In genomic region chr19:42071247-42071646, GRCh38 we compare ENCODE assay signal across 28 cellular contexts. TPM values are rescaled to one million over a fixed set of nuclear protein-coding genes. Genes with fewer than 3 reads are reported as not detected.
DNase-seq lines count a peak whose midpoint lies in the region; ATAC-seq, FAIRE-seq and TF ChIP-seq lines count a peak whose summit lies in the region.
"Had no signal": no experiment of that assay in that cellular context is flagged by ENCODE, and none has a peak within 500 bp of the region (broad histone marks: within the 10 kb centered on the region; RNA-seq: fewer than 3 reads in every experiment).

No MANE protein-coding gene starts in this region.

- TF ChIP-seq RAD21 in HepG2 (CRISPR knock-in tag; IDR thresholded peaks at IDR 0.05) = no peak
- no peak for TF ChIP-seq RAD21 in K562 (CRISPR knock-in tag; conservative IDR thresholded peaks at IDR 0.05 in 1 of 2, IDR thresholded peaks at IDR 0.05 in 1 of 2)

- POLR2A ChIA-PET in HepG2 (lab: Yijun Ruan, JAX) = no interaction called here
- POLR2A ChIA-PET in K562 (lab: Yijun Ruan, JAX) = interaction anchor here (0.6 kb wide), 1 partner anchor 176 kb away, joined by 3 read pairs; no protein-coding TSS in a partner anchor

- CTCF ChIA-PET in HepG2 (lab: Yijun Ruan, JAX; ENCODE audit: low intra/inter-chr PET ratio, low total read pairs) (no interaction called here), K562 (lab: Yijun Ruan, JAX; ENCODE audit: low intra/inter-chr PET ratio) (no interaction called here)

- no TSS peak for BruUV-seq in HepG2 (replicated peaks; lab: Mats Ljungman, UMichigan)
- no TSS peak for BruUV-seq in K562 (replicated peaks; lab: Mats Ljungman, UMichigan)

- H3K79me2 ChIP-seq in HepG2 (ENCODE audit: insufficient read depth, low read length) (peaks cover under 1% of the 10 kb centered on the region), K562 (ENCODE audit: control insufficient read depth, insufficient read depth, low read length) (peaks cover 16% of the 10 kb centered on the region)

- TF ChIP-seq CTCF in HepG2 (CRISPR knock-in tag; IDR thresholded peaks at IDR 0.05) (no peak), right lobe of liver (IDR thresholded peaks at IDR 0.05) (no peak), K562 (IDR thresholded peaks at IDR 0.05 in 2 of 3, conservative IDR thresholded peaks at IDR 0.05 in 1 of 3; ENCODE audit: insufficient read depth in 2 of 3, low read depth in 1 of 3, low read length in 3 of 3) (no peak), nephron (IDR thresholded peaks at IDR 0.05; ENCODE audit: unreplicated experiment in 3 of 3) (no peak)

- ATAC-seq in HepG2 (no peak), right lobe of liver (no peak), K562 (no peak), HG03520 (IDR thresholded peaks at IDR 0.05; ENCODE audit: unreplicated experiment) (no peak), GM21381 (IDR thresholded peaks at IDR 0.05; ENCODE audit: unreplicated experiment) (no peak)
- ATAC-seq: PC-3 had no signal

- no peaks in the 10 kb centered on the region for H3K9me1 ChIP-seq in K562 (ENCODE audit: control insufficient read depth, insufficient read depth, low read length)

- TF ChIP-seq POLR2A in HepG2 (IDR thresholded peaks at IDR 0.05; ENCODE audit: insufficient read depth in 1 of 2, low read depth in 2 of 2, low read length in 2 of 2) (no peak), right lobe of liver (IDR thresholded peaks at IDR 0.05) (no peak), K562 (conservative IDR thresholded peaks at IDR 0.05) (no peak)

- H3K9me3 Mint-ChIP-seq in nephron = no peaks in the 10 kb centered on the region
- H3K9me3 Mint-ChIP-seq: CD8-positive, alpha-beta memory T cell; H9; HFFc6 had no signal

- peaks cover 15 to 39% of the 10 kb centered on the region in 2 experiments for H3K27me3 ChIP-seq in HepG2 (ENCODE audit: control insufficient read depth in 1 of 2, insufficient read depth in 2 of 2, low read length in 2 of 2)
- no peaks in the 10 kb centered on the region for H3K27me3 ChIP-seq in right lobe of liver
- peaks cover 12 to 25% of the 10 kb centered on the region in 2 experiments; a peak in 4 of 5 replicates for H3K27me3 ChIP-seq in K562 (ENCODE audit: control insufficient read depth in 2 of 2, insufficient read depth in 2 of 2, low read length in 2 of 2)

- H3K36me3 ChIP-seq in HepG2 (replicated peaks in 1 of 2; ENCODE audit: control insufficient read depth in 1 of 2, insufficient read depth in 2 of 2, low read length in 2 of 2) (no peaks in the 10 kb centered on the region), right lobe of liver (no peaks in the 10 kb centered on the region), K562 (ENCODE audit: control insufficient read depth, insufficient read depth, low read length) (no peaks in the 10 kb centered on the region)
- H3K36me3 ChIP-seq: MG63, SJSA1 had no signal

- H3K9me3 ChIP-seq in HepG2 (ENCODE audit: low read length) (no peaks in the 10 kb centered on the region), right lobe of liver (no peaks in the 10 kb centered on the region), K562 (replicated peaks; ENCODE audit: control insufficient read depth, insufficient read depth, low read depth, low read length) (no peaks in the 10 kb centered on the region)
- H3K9me3 ChIP-seq: MG63, SJSA1 had no signal

- FAIRE-seq in HepG2 (lab: Jason Lieb, UNC) (no peak), K562 (lab: Jason Lieb, UNC) (no peak)
- FAIRE-seq: GM12891, GM19239, HTR-8/SVneo had no signal

- H3K4me3 Mint-ChIP-seq in nephron = peak overlapping the region; percentile 35 to 75 (median 60)
- H3K4me3 Mint-ChIP-seq: HFFc6 had no signal

- peaks cover 22% of the 10 kb centered on the region for H3K4me1 Mint-ChIP-seq in nephron

- H3K4me3 ChIP-seq in HepG2 (replicated peaks in 1 of 3; ENCODE audit: insufficient read depth in 1 of 3, low read depth in 2 of 3, low read length in 3 of 3) = no peak overlapping the region
- H3K4me3 ChIP-seq in right lobe of liver = no peak overlapping the region
- no peak overlapping the region for H3K4me3 ChIP-seq in K562
- H3K4me3 ChIP-seq: MG63, SJSA1 had no signal

- peak overlapping the region; percentile 40 to 68 (median 46) for H3K27ac Mint-ChIP-seq in nephron
- H3K27ac Mint-ChIP-seq: HFFc6 had no signal

- no peak for TF ChIP-seq EP300 in HepG2 (IDR thresholded peaks at IDR 0.05; ENCODE audit: low read depth in 2 of 2, low read length in 2 of 2)
- TF ChIP-seq EP300 in HepG2 (CRISPR knock-in tag; IDR thresholded peaks at IDR 0.05; ENCODE audit: borderline replicate concordance) = no peak
- TF ChIP-seq EP300 in K562 (IDR thresholded peaks at IDR 0.05; ENCODE audit: low read length) = no peak

- no peaks in the 10 kb centered on the region for H4K20me1 ChIP-seq in HepG2 (ENCODE audit: insufficient read depth, low read length)
- no peaks in the 10 kb centered on the region for H4K20me1 ChIP-seq in K562 (replicated peaks; ENCODE audit: control insufficient read depth, insufficient read depth, low read length)

- no peak overlapping the region for H2AFZ ChIP-seq in HepG2 (ENCODE audit: low read length)
- no peak overlapping the region for H2AFZ ChIP-seq in K562 (ENCODE audit: low read depth, low read length)

- in situ Hi-C loops in HepG2 (cut with HindIII; ENCODE audit: extremely low pct_ligation_motif_present, low pct_unique_long_range_greater_than_20kb) = no loop called here
- in situ Hi-C loops in K562 (cut with MboI) = no loop called here

- H3K27ac ChIP-seq in HepG2 (ENCODE audit: extremely low read length, insufficient read depth, low read length) = no peak overlapping the region
- no peak overlapping the region for H3K27ac ChIP-seq in right lobe of liver
- no peak overlapping the region for H3K27ac ChIP-seq in K562 (ENCODE audit: extremely low read depth, low read depth, low read length)
- H3K27ac ChIP-seq: C4-2B, SJSA1 had no signal

- H3K9ac ChIP-seq in HepG2 (ENCODE audit: insufficient read depth, low read depth, low read length) (no peak overlapping the region), K562 (ENCODE audit: insufficient read depth in 1 of 2, low read depth in 2 of 2, low read length in 2 of 2) (no peak overlapping the region)

- H3K4me1 ChIP-seq in HepG2 (ENCODE audit: insufficient read depth, low read length) = peaks cover 10% of the 10 kb centered on the region
- H3K4me1 ChIP-seq in right lobe of liver = no peaks in the 10 kb centered on the region
- H3K4me1 ChIP-seq in K562 (replicated peaks in 1 of 2; ENCODE audit: control insufficient read depth in 2 of 2, insufficient read depth in 2 of 2, low read length in 2 of 2) = peaks cover 8 to 29% of the 10 kb centered on the region in 2 experiments

- no peak for DNase-seq in HepG2 (ENCODE audit: low spot score)
- no peak for DNase-seq in right lobe of liver
- no peak for DNase-seq in K562 (ENCODE audit: extremely low read depth in 1 of 4, low spot score in 3 of 4)
- DNase-seq in NCI-H1930 (lab: John Stamatoyannopoulos, UW) = no peak
- DNase-seq: CD8-positive, alpha-beta memory T cell; DMS79 treated with DMSO at 0.1 percent for 48 hours; GF-D8; H9; HFFc6; KG1; MG63; NCI-H1105 treated with DMSO at 0.1 percent for 48 hours; NCI-H146; NCI-H2029; NCI-H446; NCI-H524 treated with DMSO at 0.1 percent for 48 hours; NCI-H774; PC-3; Right ventricle myocardium superior had no signal

- WGBS in HepG2 (ENCODE audit: low lambda C conversion rate) = 61% methylated on average over 7 of the region's 12 CpGs
- WGBS in right lobe of liver (ENCODE audit: insufficient coverage, low coverage, low lambda C conversion rate, missing lambda C conversion rate) = no CpG with 5 or more reads among the region's 12 CpGs
- 69% methylated on average over 6 of the region's 12 CpGs for WGBS in K562 (ENCODE audit: insufficient coverage, low coverage, missing lambda C conversion rate)

- H3K4me2 ChIP-seq in HepG2 (ENCODE audit: low read depth, low read length) (no peak overlapping the region), K562 (ENCODE audit: insufficient read depth, low read length) (no peak overlapping the region)

- no peaks in the 10 kb centered on the region for H3K36me3 Mint-ChIP-seq in nephron (ENCODE audit: low read depth)

- intact Hi-C loops in HepG2 (cut with micrococcal nuclease; ENCODE audit: unreplicated experiment) = no loop called here
- intact Hi-C loops in right lobe of liver (cut with DNase I) = no loop called here
- intact Hi-C loops in K562 (cut with micrococcal nuclease) = no loop called here

- H3K27me3 Mint-ChIP-seq in nephron (ENCODE audit: low read depth) = no peaks in the 10 kb centered on the region

RNA-seq across cellular contexts. Expression of gene GRIK5, which starts 1.2 kb away (rescaled TPM):
- total RNA-seq in HepG2 (2016; rRNA removed; fragmentation: Illumina TruSeq; extraction: Trizol) = not detected in 2 replicates
- not detected in 2 replicates for total RNA-seq in HepG2 (2016; cell fraction: cytosol; rRNA removed; fragmentation: Illumina TruSeq; extraction: Trizol; ENCODE audit: low read depth)
- not detected in 2 replicates for total RNA-seq in HepG2 (2016; cell fraction: insoluble cytoplasmic fraction; rRNA removed; fragmentation: Illumina TruSeq; extraction: Trizol)
- not detected in 2 replicates for total RNA-seq in HepG2 (2016; cell fraction: membrane; rRNA removed; fragmentation: Illumina TruSeq; extraction: Trizol)
- not detected in 2 replicates for total RNA-seq in HepG2 (2016; cell fraction: nucleus; rRNA removed; fragmentation: Illumina TruSeq; extraction: Trizol)
- polyA plus RNA-seq in HepG2 (2011; rRNA removed) = 0.05 TPM in 1 of 2 replicates, not detected in the other
- polyA plus RNA-seq in HepG2 (2011; cell fraction: cytosol; rRNA removed) = 0.03 TPM in 1 of 2 replicates, not detected in the other
- polyA plus RNA-seq in HepG2 (2011; cell fraction: nucleus; rRNA removed) = 0.10 and 0.14 TPM in 2 replicates
- polyA plus RNA-seq in HepG2 (2012) = not detected in 2 replicates
- not detected in 2 replicates for polyA plus RNA-seq in HepG2 (2016; cell fraction: cytosol; fragmentation: Illumina TruSeq; extraction: Trizol; ENCODE audit: low read depth)
- not detected in 2 replicates for polyA plus RNA-seq in HepG2 (2016; cell fraction: insoluble cytoplasmic fraction; fragmentation: Illumina TruSeq; extraction: Trizol; ENCODE audit: low read depth)
- polyA plus RNA-seq in HepG2 (2016; cell fraction: membrane; fragmentation: Illumina TruSeq; extraction: Trizol; ENCODE audit: low read depth) = not detected in 2 replicates
- polyA plus RNA-seq in HepG2 (2016; cell fraction: nucleus; fragmentation: Illumina TruSeq; extraction: Trizol; ENCODE audit: insufficient read depth, low read depth) = not detected in 2 replicates
- 0.08 and 0.12 TPM in 2 replicates for polyA minus RNA-seq in HepG2 (2011; rRNA and poly(A)+ RNA removed; ENCODE audit: low replicate concordance)
- polyA minus RNA-seq in HepG2 (2011; cell fraction: cytosol; rRNA and poly(A)+ RNA removed) = not detected in 2 replicates
- not detected in 2 replicates for polyA minus RNA-seq in HepG2 (2011; cell fraction: nucleus; rRNA and poly(A)+ RNA removed)
- total RNA-seq in right lobe of liver = under 1 TPM in 4 of 6 experiments, not detected in 2; 0.15 to 0.42 (median 0.17) TPM
- total RNA-seq in K562 (2011; cell fraction: chromatin; rRNA removed; ENCODE audit: low replicate concordance) = 0.12 and 1.3 TPM in 2 replicates
- total RNA-seq in K562 (2011; cell fraction: nucleolus; rRNA removed) = 0.50 and 0.53 TPM in 2 replicates
- total RNA-seq in K562 (2011; cell fraction: nucleoplasm; rRNA removed) = 0.29 and 0.31 TPM in 2 replicates
- total RNA-seq in K562 (2014; rRNA removed) = 0.27 and 0.29 TPM in 2 replicates
- 0.55 TPM in 1 of 2 replicates, not detected in the other for total RNA-seq in K562 (2014; rRNA removed; fragmentation: Illumina TruSeq; extraction: Trizol)
- total RNA-seq in K562 (2015; rRNA removed; fragmentation: Illumina TruSeq; extraction: Trizol) = 0.40 TPM in 1 of 2 replicates, not detected in the other
- 0.51 and 0.58 TPM in 2 replicates for total RNA-seq in K562 (2021)
- polyA plus RNA-seq in K562 (2011; rRNA removed) = 0.04 and 0.09 TPM in 2 replicates
- polyA plus RNA-seq in K562 (2011; cell fraction: cytosol; rRNA removed) = 0.04 and 0.06 TPM in 2 replicates
- polyA plus RNA-seq in K562 (2011; cell fraction: nucleus; rRNA removed) = 0.27 and 0.48 TPM in 2 replicates
- 0.34 and 11.2 TPM in 2 replicates for polyA plus RNA-seq in K562 (2012)
- 0.06 and 0.12 TPM in 2 replicates for polyA plus RNA-seq in K562 (2014; fragmentation: Illumina TruSeq; extraction: Trizol)
- polyA plus RNA-seq in K562 (2014; fragmentation: Nextera tagmentation; extraction: Ambion mirVana) = not detected
- 0.04 and 0.27 TPM in 2 replicates for polyA plus RNA-seq in K562 (2014; rRNA removed)
- polyA minus RNA-seq in K562 (2011; rRNA and poly(A)+ RNA removed) = 0.06 and 0.63 TPM in 2 replicates
- not detected in 2 replicates for polyA minus RNA-seq in K562 (2011; cell fraction: cytosol; rRNA and poly(A)+ RNA removed)
- polyA minus RNA-seq in K562 (2011; cell fraction: nucleus; rRNA and poly(A)+ RNA removed) = 0.33 TPM in 1 of 2 replicates, not detected in the other
- total RNA-seq: PC-3, RPMI7951, SJSA1 had no signal
- polyA plus RNA-seq: CD8-positive, alpha-beta memory T cell had no signal

RNA-seq across cellular contexts. Expression of gene ZNF574, which starts 4.7 kb away (rescaled TPM):
- total RNA-seq in HepG2 (2016; rRNA removed; fragmentation: Illumina TruSeq; extraction: Trizol) (7.9 and 8.2 TPM in 2 replicates), right lobe of liver (1 to 10 TPM; 4.3 to 5.8 (median 4.7) TPM), K562 (2014; rRNA removed) (12.0 and 21.6 TPM in 2 replicates), K562 (2014; rRNA removed; fragmentation: Illumina TruSeq; extraction: Trizol) (1.9 and 2.6 TPM in 2 replicates), K562 (2015; rRNA removed; fragmentation: Illumina TruSeq; extraction: Trizol) (9.2 and 10.5 TPM in 2 replicates), K562 (2021) (20.7 and 21.0 TPM in 2 replicates)
- 2.3 and 2.4 TPM in 2 replicates for total RNA-seq in HepG2 (2016; cell fraction: cytosol; rRNA removed; fragmentation: Illumina TruSeq; extraction: Trizol; ENCODE audit: low read depth)
- total RNA-seq in HepG2 (2016; cell fraction: insoluble cytoplasmic fraction; rRNA removed; fragmentation: Illumina TruSeq; extraction: Trizol) = 7.7 and 8.2 TPM in 2 replicates
- 5.2 and 5.9 TPM in 2 replicates for total RNA-seq in HepG2 (2016; cell fraction: membrane; rRNA removed; fragmentation: Illumina TruSeq; extraction: Trizol)
- total RNA-seq in HepG2 (2016; cell fraction: nucleus; rRNA removed; fragmentation: Illumina TruSeq; extraction: Trizol) = 4.3 and 4.9 TPM in 2 replicates
- polyA plus RNA-seq in HepG2 (2011; rRNA removed) (7.7 and 9.5 TPM in 2 replicates), K562 (2011; rRNA removed) (7.1 and 12.1 TPM in 2 replicates), K562 (2014; fragmentation: Illumina TruSeq; extraction: Trizol) (8.4 and 13.7 TPM in 2 replicates), K562 (2014; fragmentation: Nextera tagmentation; extraction: Ambion mirVana) (under 1 TPM; 0.24 to 0.34 TPM), K562 (2014; rRNA removed) (11.2 and 13.4 TPM in 2 replicates)
- 6.7 and 9.5 TPM in 2 replicates for polyA plus RNA-seq in HepG2 (2011; cell fraction: cytosol; rRNA removed)
- 9.5 and 11.0 TPM in 2 replicates for polyA plus RNA-seq in HepG2 (2011; cell fraction: nucleus; rRNA removed)
- 4.3 and 4.4 TPM in 2 replicates for polyA plus RNA-seq in HepG2 (2012)
- polyA plus RNA-seq in HepG2 (2016; cell fraction: cytosol; fragmentation: Illumina TruSeq; extraction: Trizol; ENCODE audit: low read depth) = 0.51 and 0.69 TPM in 2 replicates
- 6.5 and 7.9 TPM in 2 replicates for polyA plus RNA-seq in HepG2 (2016; cell fraction: insoluble cytoplasmic fraction; fragmentation: Illumina TruSeq; extraction: Trizol; ENCODE audit: low read depth)
- 1.4 TPM in 2 replicates for polyA plus RNA-seq in HepG2 (2016; cell fraction: membrane; fragmentation: Illumina TruSeq; extraction: Trizol; ENCODE audit: low read depth)
- 6.0 and 6.3 TPM in 2 replicates for polyA plus RNA-seq in HepG2 (2016; cell fraction: nucleus; fragmentation: Illumina TruSeq; extraction: Trizol; ENCODE audit: insufficient read depth, low read depth)
- polyA minus RNA-seq in HepG2 (2011; rRNA and poly(A)+ RNA removed; ENCODE audit: low replicate concordance) = 24.3 and 39.3 TPM in 2 replicates
- 12.1 and 12.4 TPM in 2 replicates for polyA minus RNA-seq in HepG2 (2011; cell fraction: cytosol; rRNA and poly(A)+ RNA removed)
- polyA minus RNA-seq in HepG2 (2011; cell fraction: nucleus; rRNA and poly(A)+ RNA removed) = 5.8 and 6.5 TPM in 2 replicates
- 6.5 and 25.2 TPM in 2 replicates for total RNA-seq in K562 (2011; cell fraction: chromatin; rRNA removed; ENCODE audit: low replicate concordance)
- 24.3 and 26.2 TPM in 2 replicates for total RNA-seq in K562 (2011; cell fraction: nucleolus; rRNA removed)
- 12.0 and 13.4 TPM in 2 replicates for total RNA-seq in K562 (2011; cell fraction: nucleoplasm; rRNA removed)
- 15.2 and 35.3 TPM in 2 replicates for polyA plus RNA-seq in K562 (2011; cell fraction: cytosol; rRNA removed)
- polyA plus RNA-seq in K562 (2011; cell fraction: nucleus; rRNA removed) = 9.6 and 17.8 TPM in 2 replicates
- polyA plus RNA-seq in K562 (2012) = 13.6 and 14.2 TPM in 2 replicates
- polyA minus RNA-seq in K562 (2011; rRNA and poly(A)+ RNA removed) = 7.1 and 9.8 TPM in 2 replicates
- polyA minus RNA-seq in K562 (2011; cell fraction: cytosol; rRNA and poly(A)+ RNA removed) = 22.7 and 24.3 TPM in 2 replicates
- 11.4 and 14.6 TPM in 2 replicates for polyA minus RNA-seq in K562 (2011; cell fraction: nucleus; rRNA and poly(A)+ RNA removed)

Comparison
In these comparisons a context has a peak if more than half of its experiments do, and no peak if none do; other contexts are left out.
1. Of the 241 proteins assayed by ChIP-seq in both HepG2 and K562: peak only in HepG2: MNT; only in K562: MAX; in both: BHLHE40; in neither: 238.